Comparison of ENCODE assay signal across 10 cellular contexts in the genomic region with DNA sequence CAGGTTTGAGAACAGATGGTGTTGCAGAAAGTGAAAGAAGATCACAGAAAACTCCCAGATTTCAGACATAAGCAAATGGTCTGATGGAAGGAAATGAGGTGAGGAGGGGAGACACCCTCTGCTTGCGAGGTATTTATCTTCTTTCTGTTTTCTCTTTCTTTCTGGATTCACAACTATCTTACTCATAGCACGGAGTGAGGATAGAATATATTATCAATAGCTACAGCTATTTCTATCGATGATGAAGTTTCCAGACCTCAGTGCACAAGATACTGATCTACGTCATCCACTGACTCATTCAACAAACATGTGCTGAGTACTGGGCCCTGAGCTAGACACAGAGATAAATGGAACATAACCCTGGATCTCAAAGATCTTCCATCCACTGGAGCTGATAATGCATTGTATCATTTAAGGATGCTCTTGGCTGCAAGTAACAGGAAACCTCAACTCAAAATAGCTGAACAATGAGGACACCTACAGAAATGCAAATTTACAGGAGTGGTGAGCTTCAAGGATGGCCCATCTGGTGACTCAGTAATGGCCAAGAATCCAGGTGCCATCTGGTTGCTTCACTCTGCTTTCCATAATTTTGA. TPM values are rescaled to one million over a fixed set of nuclear protein-coding genes. Genes with fewer than 3 reads are reported as not detected.
DNase-seq lines count a peak whose midpoint lies in the region; ATAC-seq and TF ChIP-seq lines count a peak whose summit lies in the region.
"Had no signal": no experiment of that assay in that cellular context is flagged by ENCODE, and none has a peak within 500 bp of the region (broad histone marks: within the 10 kb centered on the region; RNA-seq: fewer than 3 reads in every experiment).

No MANE protein-coding gene starts in this region.

- H3K4me1 ChIP-seq in aorta (ENCODE audit: control insufficient read depth in 1 of 2, insufficient read depth in 2 of 2, low read length in 2 of 2), result no peaks in the 10 kb centered on the region

- intact Hi-C loops in aorta (cut with DNase I) (no loop called here), posterior vena cava (cut with DNase I) (no loop called here)

- H3K4me3 ChIP-seq in brain microvascular endothelial cell (ENCODE audit: low read depth, low read length) (no peak overlapping the region), aorta (ENCODE audit: low read length in 2 of 2) (no peak overlapping the region)

- H3K36me3 ChIP-seq in brain microvascular endothelial cell (replicated peaks), result no peaks in the 10 kb centered on the region
- H3K36me3 ChIP-seq in aorta (ENCODE audit: control insufficient read depth in 1 of 2, insufficient read depth in 2 of 2, low read length in 1 of 2), result peaks cover 0 to 1% of the 10 kb centered on the region in 2 donors

- H3K9me3 ChIP-seq in aorta (ENCODE audit: control insufficient read depth, low read length), result no peaks in the 10 kb centered on the region

- ATAC-seq in GM18499 (IDR thresholded peaks at IDR 0.05; ENCODE audit: insufficient read depth, unreplicated experiment), result peak; percentile 41
- ATAC-seq in GM19452 (IDR thresholded peaks at IDR 0.05; ENCODE audit: unreplicated experiment), result peak; percentile 49
- ATAC-seq in HG03103 (IDR thresholded peaks at IDR 0.05; ENCODE audit: low read depth, unreplicated experiment), result peak; percentile 47
- ATAC-seq in aorta (ENCODE audit: low FRiP score), result no peak

- in situ Hi-C loops in brain microvascular endothelial cell (cut with HindIII; ENCODE audit: low pct_ligation_motif_present, low sequenced_read_pairs), result no loop called here

- peak; percentile 51 for DNase-seq in brain microvascular endothelial cell
- no peak for DNase-seq in NCI-H526 (lab: John Stamatoyannopoulos, UW)
- no peak for DNase-seq in iPS-NIHi7 (ENCODE audit: extremely low spot score)
- DNase-seq in aorta, result no peak
- DNase-seq in posterior vena cava (ENCODE audit: low spot score), result no peak
- DNase-seq: activated effector memory CD4-positive, alpha-beta T cell treated with anti-CD3 and anti-CD28 coated beads, Interleukin-2, amount 50 U/mL, for 16 hours; SIG-M5 had no signal

- H3K27me3 ChIP-seq in brain microvascular endothelial cell (replicated peaks) (no peaks in the 10 kb centered on the region), aorta (ENCODE audit: control insufficient read depth in 1 of 2, insufficient read depth in 2 of 2, low read length in 1 of 2) (no peaks in the 10 kb centered on the region)

- WGBS in aorta, 2 donors, result 84 to 85% methylated on average over 4 of the region's 4 CpGs

- no peak for TF ChIP-seq CTCF in brain microvascular endothelial cell (IDR thresholded peaks at IDR 0.05; ENCODE audit: low read depth, low read length, missing control alignments)

- H3K27ac ChIP-seq in brain microvascular endothelial cell, result no peak overlapping the region
- H3K27ac ChIP-seq in aorta (ENCODE audit: low read depth in 1 of 2, low read length in 2 of 2), result no peak overlapping the region

RNA-seq across cellular contexts. Expression of gene SLC2A9, which starts 21.2 kb away (rescaled TPM):
- total RNA-seq in aorta (10 to 100 TPM; 11.0 to 16.5 TPM), posterior vena cava (10 to 100 TPM in 1 of 2 donors, 1 to 10 TPM in 1; 8.4 to 10.3 TPM)
- 1 to 10 TPM; 2.1 to 8.1 TPM for polyA plus RNA-seq in aorta
